In the genomic region with DNA sequence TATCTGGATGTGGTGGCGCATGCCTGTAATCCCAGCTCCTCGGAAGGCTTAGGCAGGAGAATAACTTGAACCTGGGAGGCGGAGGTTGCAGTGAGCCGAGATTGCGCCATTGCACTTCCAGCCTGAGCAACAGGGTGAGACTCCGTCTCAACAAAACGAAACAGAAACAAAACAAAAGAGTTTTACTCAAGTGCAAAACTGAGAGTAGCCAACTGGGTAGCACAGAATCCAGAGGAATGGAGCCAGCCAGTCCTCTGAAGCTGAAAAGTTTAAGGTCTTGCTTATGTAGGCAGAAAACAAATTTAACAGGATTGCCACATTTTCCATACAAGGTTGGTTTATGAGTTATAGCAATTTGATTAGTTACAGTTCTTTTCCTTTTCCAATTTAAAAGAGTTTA, we compare ENCODE assay signal across 11 cellular contexts.
"Had no signal": no experiment of that assay in that cellular context is flagged by ENCODE, and none has a peak within 500 bp of the region (broad histone marks: within the 10 kb centered on the region; RNA-seq: fewer than 3 reads in every experiment).

No MANE protein-coding gene starts in this region.

- DNase-seq: activated CD4-positive, alpha-beta T cell treated with anti-CD3 and anti-CD28 coated beads, Interleukin-2, amount 50 U/mL, for 48 hours; activated naive CD8-positive, alpha-beta T cell treated with anti-CD3 and anti-CD28 coated beads for 36 hours; body of pancreas; foreskin fibroblast; left colon; transverse colon had no signal

- H3K27ac ChIP-seq: body of pancreas, transverse colon, VCaP had no signal

- FAIRE-seq: colon, endometrium, islet of Langerhans had no signal

- ATAC-seq: body of pancreas, left colon had no signal

- H3K4me3 ChIP-seq: body of pancreas, lung, transverse colon had no signal

- H3K4me1 ChIP-seq: body of pancreas, transverse colon had no signal

- H3K27me3 ChIP-seq: body of pancreas, transverse colon had no signal
